In the genomic region with DNA sequence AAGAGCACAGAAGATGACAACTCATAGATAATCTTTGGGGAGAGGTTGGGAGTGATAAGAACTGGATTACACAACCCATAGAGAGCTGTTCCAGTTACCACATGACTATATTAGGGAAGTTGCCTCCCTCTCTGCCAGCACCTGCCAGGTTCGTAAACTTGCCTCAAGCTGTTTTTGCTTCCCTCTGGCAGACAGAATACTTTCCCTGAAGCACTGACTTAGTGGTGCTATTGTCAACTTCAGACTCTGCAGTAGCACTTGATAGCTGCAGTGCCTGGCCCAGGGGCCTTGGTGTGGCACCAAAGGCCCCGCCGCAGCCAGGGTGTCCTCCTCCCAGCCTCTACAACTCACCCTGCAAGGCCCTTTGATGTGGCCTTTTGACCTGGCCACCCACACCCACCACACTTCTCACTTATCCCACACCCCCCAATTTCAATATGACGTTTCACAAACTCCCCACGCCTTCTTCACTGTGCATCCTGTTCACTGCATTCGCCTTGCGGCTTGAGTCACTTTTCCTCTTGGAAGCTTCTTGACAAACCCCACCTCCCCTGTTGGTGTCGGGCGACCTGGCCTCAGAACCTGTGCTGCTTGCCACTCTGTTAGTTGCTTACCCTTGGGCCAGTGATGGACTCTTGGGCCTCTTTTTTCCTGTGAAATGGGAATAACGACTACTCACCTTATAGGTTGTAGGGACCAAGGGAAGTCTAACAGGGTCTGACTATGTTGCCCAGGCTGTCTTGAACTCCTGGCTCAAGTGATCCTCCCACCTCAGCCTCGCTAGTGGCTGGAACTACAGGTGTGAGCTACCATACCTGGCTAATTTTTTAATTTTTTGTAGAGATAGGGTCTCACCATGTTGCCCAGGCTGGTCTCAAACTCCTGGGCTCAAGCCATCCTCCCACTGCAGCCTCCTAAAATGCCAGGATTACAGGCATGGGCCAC, we compare ENCODE assay signal across 1 cellular context.
TF ChIP-seq lines count a peak whose summit lies in the region.

No MANE protein-coding gene starts in this region.

TF ChIP-seq in K562, 482 proteins besides CTCF, POLR2A, EP300 and RAD21 (continued from another document):
- TF ChIP-seq ZNF609 (CRISPR knock-in tag; IDR thresholded peaks at IDR 0.05; ENCODE audit: borderline replicate concordance) = no peak
- 0 out of 2 replicates have a peak, but pooled peaks have one; percentile 35 for TF ChIP-seq ZNF766 (CRISPR knock-in tag; conservative IDR thresholded peaks at IDR 0.05)
- peak; percentile 18; the same call in 1 of the 2 replicates for TF ChIP-seq VEZF1 (CRISPR knock-in tag; IDR thresholded peaks at IDR 0.05)
- no peak for TF ChIP-seq FOXK1 (CRISPR knock-in tag; IDR thresholded peaks at IDR 0.05; ENCODE audit: borderline replicate concordance)
- TF ChIP-seq ILF3 (IDR thresholded peaks at IDR 0.05; ENCODE audit: borderline replicate concordance) = no peak
- TF ChIP-seq CAMTA2 (CRISPR knock-in tag; conservative IDR thresholded peaks at IDR 0.05) = no peak
- TF ChIP-seq SIN3B (IDR thresholded peaks at IDR 0.05; ENCODE audit: low read depth) = no peak
- TF ChIP-seq, protein P1, sequence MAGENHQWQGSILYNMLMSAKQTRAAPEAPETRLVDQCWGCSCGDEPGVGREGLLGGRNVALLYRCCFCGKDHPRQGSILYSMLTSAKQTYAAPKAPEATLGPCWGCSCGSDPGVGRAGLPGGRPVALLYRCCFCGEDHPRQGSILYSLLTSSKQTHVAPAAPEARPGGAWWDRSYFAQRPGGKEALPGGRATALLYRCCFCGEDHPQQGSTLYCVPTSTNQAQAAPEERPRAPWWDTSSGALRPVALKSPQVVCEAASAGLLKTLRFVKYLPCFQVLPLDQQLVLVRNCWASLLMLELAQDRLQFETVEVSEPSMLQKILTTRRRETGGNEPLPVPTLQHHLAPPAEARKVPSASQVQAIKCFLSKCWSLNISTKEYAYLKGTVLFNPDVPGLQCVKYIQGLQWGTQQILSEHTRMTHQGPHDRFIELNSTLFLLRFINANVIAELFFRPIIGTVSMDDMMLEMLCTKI (IDR thresholded peaks at IDR 0.05; ENCODE audit: partially characterized antibody) = no peak
- no peak for TF ChIP-seq LCOR (CRISPR knock-in tag; IDR thresholded peaks at IDR 0.05)
- no peak for TF ChIP-seq CEBPG (CRISPR knock-in tag; IDR thresholded peaks at IDR 0.05)
- TF ChIP-seq CEBPG (tag; conservative IDR thresholded peaks at IDR 0.05 in 1 of 2, IDR thresholded peaks at IDR 0.05 in 1 of 2) = peak; percentile 80 to 89
- TF ChIP-seq FOXM1 (IDR thresholded peaks at IDR 0.05; ENCODE audit: low read depth) = no peak
- TF ChIP-seq FOXM1 (CRISPR knock-in tag; IDR thresholded peaks at IDR 0.05; ENCODE audit: low read depth) = no peak
- no peak for TF ChIP-seq NFIC (IDR thresholded peaks at IDR 0.05)
- TF ChIP-seq KDM5B (IDR thresholded peaks at IDR 0.05; ENCODE audit: insufficient replicate concordance, low read depth, low read length) = no peak
- TF ChIP-seq CBFA2T3 (IDR thresholded peaks at IDR 0.05) = no peak
- TF ChIP-seq POLR2B (IDR thresholded peaks at IDR 0.05; ENCODE audit: low read depth, partially characterized antibody) = no peak
- TF ChIP-seq ZNF584 (CRISPR knock-in tag; IDR thresholded peaks at IDR 0.05; ENCODE audit: low read depth) = no peak
- TF ChIP-seq, protein P2, sequence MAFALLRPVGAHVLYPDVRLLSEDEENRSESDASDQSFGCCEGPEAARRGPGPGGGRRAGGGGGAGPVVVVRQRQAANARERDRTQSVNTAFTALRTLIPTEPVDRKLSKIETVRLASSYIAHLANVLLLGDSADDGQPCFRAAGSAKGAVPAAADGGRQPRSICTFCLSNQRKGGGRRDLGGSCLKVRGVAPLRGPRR (CRISPR knock-in tag; IDR thresholded peaks at IDR 0.05) = no peak
- no peak for TF ChIP-seq TRIM24 (IDR thresholded peaks at IDR 0.05)
- no peak for TF ChIP-seq NRF1 (conservative IDR thresholded peaks at IDR 0.05 in 1 of 2, IDR thresholded peaks at IDR 0.05 in 1 of 2)
- no peak for TF ChIP-seq YBX1 (IDR thresholded peaks at IDR 0.05)
- TF ChIP-seq IFI16 (CRISPR knock-in tag; IDR thresholded peaks at IDR 0.05) = no peak
- TF ChIP-seq CEBPB (tag; IDR thresholded peaks at IDR 0.05) = peak; percentile 77
- no peak for TF ChIP-seq XRCC4 (IDR thresholded peaks at IDR 0.05; ENCODE audit: extremely low read depth, insufficient read depth, insufficient read length)
